In genomic region chr5:124790895-124791732, GRCh38 we compare ENCODE assay signal across 12 cellular contexts. TPM values are rescaled to one million over a fixed set of nuclear protein-coding genes. Genes with fewer than 3 reads are reported as not detected.
A peak's percentile ranks its signal among the peaks of the same experiment; 100 is the strongest.
DNase-seq lines count a peak whose midpoint lies in the region; ATAC-seq lines count a peak whose summit lies in the region.
"Had no signal": no experiment of that assay in that cellular context is flagged by ENCODE, and none has a peak within 500 bp of the region (broad histone marks: within the 10 kb centered on the region; RNA-seq: fewer than 3 reads in every experiment).

No MANE protein-coding gene starts in this region.

- no peaks in the 10 kb centered on the region for H3K27me3 Mint-ChIP-seq in activated CD4-positive, alpha-beta T cell treated with anti-CD3 and anti-CD28 coated beads for 36 hours

- H3K9me3 Mint-ChIP-seq in activated CD4-positive, alpha-beta T cell treated with anti-CD3 and anti-CD28 coated beads for 36 hours (ENCODE audit: low read depth), result no peaks in the 10 kb centered on the region
- H3K9me3 Mint-ChIP-seq: natural killer cell had no signal

- no peak overlapping the region for H3K4me3 Mint-ChIP-seq in activated CD4-positive, alpha-beta T cell treated with anti-CD3 and anti-CD28 coated beads for 36 hours
- H3K4me3 Mint-ChIP-seq: natural killer cell had no signal

- intact Hi-C loops in left colon (cut with DNase I, micrococcal nuclease), result no loop called here
- intact Hi-C loops in activated CD4-positive, alpha-beta T cell treated with anti-CD3 and anti-CD28 coated beads for 36 hours (cut with DNase I, micrococcal nuclease), result no loop called here

- DNase-seq in AG08395 (ENCODE audit: low spot score) (peak; percentile 4), HT-29 (ENCODE audit: low spot score) (peak; percentile 56), amniotic epithelial cell (ENCODE audit: low read depth) (peak; percentile 79), left colon (peak in 1 of 2 donors; percentile 30), GM19238 (ENCODE audit: insufficient read length, low spot score) (no peak), putamen (ENCODE audit: low spot score) (no peak)
- no peak for DNase-seq in activated CD4-positive, alpha-beta T cell treated with anti-CD3 and anti-CD28 coated beads for 36 hours
- DNase-seq: activated effector memory CD4-positive, alpha-beta T cell treated with Interleukin-2 at 50 U/mL for 16 hours; cortex of kidney; DND-41; natural killer cell had no signal

- no peaks in the 10 kb centered on the region for H3K36me3 Mint-ChIP-seq in activated CD4-positive, alpha-beta T cell treated with anti-CD3 and anti-CD28 coated beads for 36 hours (ENCODE audit: low read depth)
- H3K36me3 Mint-ChIP-seq: natural killer cell had no signal

- CTCF ChIA-PET in activated CD4-positive, alpha-beta T cell treated with anti-CD3 and anti-CD28 coated beads for 36 hours (lab: Charles Lee), result no interaction called here

- ATAC-seq in left colon, result peak; percentile 78
- no peak for ATAC-seq in GM18868 (IDR thresholded peaks at IDR 0.05; ENCODE audit: unreplicated experiment)
- no peak for ATAC-seq in activated CD4-positive, alpha-beta T cell treated with anti-CD3 and anti-CD28 coated beads for 36 hours
- ATAC-seq: natural killer cell had no signal

- H3K4me1 Mint-ChIP-seq in activated CD4-positive, alpha-beta T cell treated with anti-CD3 and anti-CD28 coated beads for 36 hours, result no peaks in the 10 kb centered on the region
- H3K4me1 Mint-ChIP-seq: natural killer cell had no signal

- POLR2A ChIA-PET in activated CD4-positive, alpha-beta T cell treated with anti-CD3 and anti-CD28 coated beads for 36 hours (lab: Charles Lee), result no interaction called here

- no peak overlapping the region for H3K27ac Mint-ChIP-seq in activated CD4-positive, alpha-beta T cell treated with anti-CD3 and anti-CD28 coated beads for 36 hours
- H3K27ac Mint-ChIP-seq: natural killer cell had no signal

RNA-seq across cellular contexts. Expression of gene ZNF608, which starts 44.7 kb away (rescaled TPM):
- 3.7 and 4.9 TPM in 2 replicates for total RNA-seq in HT-29 (2014; rRNA removed; shearing (Covaris generic))
- total RNA-seq in left colon, result 10 to 100 TPM; 16.2 to 23.1 TPM
- total RNA-seq in activated CD4-positive, alpha-beta T cell treated with anti-CD3 and anti-CD28 coated beads for 36 hours, result not detected

Comparison
In these comparisons a context has a peak if more than half of its experiments do, and no peak if none do; other contexts are left out.
1. DNase-seq: peak in AG08395 (single experiment), HT-29 (single experiment) and amniotic epithelial cell (single experiment); none in activated CD4-positive, alpha-beta T cell treated with anti-CD3 and anti-CD28 coated beads for 36 hours (single experiment), GM19238 (single experiment) and putamen (single experiment).